In genomic region chr5:76733049-76733417, GRCh38 we compare ENCODE assay signal across 9 cellular contexts. TPM values are rescaled to one million over a fixed set of nuclear protein-coding genes. Genes with fewer than 3 reads are reported as not detected.
DNase-seq lines count a peak whose midpoint lies in the region; ATAC-seq, FAIRE-seq and TF ChIP-seq lines count a peak whose summit lies in the region.
"Had no signal": no experiment of that assay in that cellular context is flagged by ENCODE, and none has a peak within 500 bp of the region (broad histone marks: within the 10 kb centered on the region; RNA-seq: fewer than 3 reads in every experiment).

No MANE protein-coding gene starts in this region.

- H3K27ac ChIP-seq in effector memory CD4-positive, alpha-beta T cell (ENCODE audit: insufficient read depth, low read length, poor library complexity, severe bottlenecking) = peak overlapping the region; percentile 30
- no peak overlapping the region for H3K27ac ChIP-seq in ovary

- no peak for FAIRE-seq in RCC 7860 (lab: Jason Lieb, UNC)
- FAIRE-seq: colon had no signal

- DNase-seq in GM12864 (ENCODE audit: low read depth) = peak; percentile 77
- DNase-seq in effector memory CD4-positive, alpha-beta T cell = peak; percentile 34 to 59 (median 48)
- DNase-seq in RCC 7860 (ENCODE audit: low spot score) = no peak
- no peak for DNase-seq in KBM-7
- DNase-seq in NCI-H774 (lab: John Stamatoyannopoulos, UW) = no peak
- no peak for DNase-seq in ovary

- no peaks in the 10 kb centered on the region for H3K9me3 ChIP-seq in effector memory CD4-positive, alpha-beta T cell (ENCODE audit: control insufficient read depth, low read length)
- H3K9me3 ChIP-seq in ovary = no peaks in the 10 kb centered on the region

- no peak for TF ChIP-seq POLR2A in ovary (IDR thresholded peaks at IDR 0.05)

- 94 to 95% (median 95%) methylated on average over 13 of the region's 13 CpGs for WGBS in ovary, 3 donors

- no peaks in the 10 kb centered on the region for H3K27me3 Mint-ChIP-seq in T-helper 1 cell treated with Interleukin-12 subunit alpha and Interleukin-12 subunit beta and Interleukin-4 antibody, amounts not matched to agents 30 μg/mL and 1 μg/mL, for 36 hours (ENCODE audit: low read depth)

- peak overlapping the region; percentile 40 for H3K4me3 ChIP-seq in GM12864 (ENCODE audit: low read depth, low read length)
- no peak overlapping the region for H3K4me3 ChIP-seq in effector memory CD4-positive, alpha-beta T cell (ENCODE audit: insufficient read depth, low read depth, low read length, poor library complexity, severe bottlenecking)
- no peak overlapping the region for H3K4me3 ChIP-seq in ovary

- peak overlapping the region; percentile 72 for H3K27ac Mint-ChIP-seq in T-helper 1 cell treated with Interleukin-12 subunit alpha and Interleukin-12 subunit beta and Interleukin-4 antibody, amounts not matched to agents 30 μg/mL and 1 μg/mL, for 36 hours

- peaks cover 32% of the 10 kb centered on the region for H3K36me3 Mint-ChIP-seq in T-helper 1 cell treated with Interleukin-12 subunit alpha and Interleukin-12 subunit beta and Interleukin-4 antibody, amounts not matched to agents 30 μg/mL and 1 μg/mL, for 36 hours (ENCODE audit: low read depth)

- no peaks in the 10 kb centered on the region for H3K36me3 ChIP-seq in effector memory CD4-positive, alpha-beta T cell (ENCODE audit: control insufficient read depth, insufficient read depth, low read length)
- no peaks in the 10 kb centered on the region for H3K36me3 ChIP-seq in ovary

- ATAC-seq in GM21381 (IDR thresholded peaks at IDR 0.05; ENCODE audit: unreplicated experiment) = peak; percentile 78

- no peaks in the 10 kb centered on the region for H3K27me3 ChIP-seq in effector memory CD4-positive, alpha-beta T cell (replicated peaks; ENCODE audit: control insufficient read depth, insufficient read depth, low read length, poor library complexity, severe bottlenecking)
- H3K27me3 ChIP-seq in ovary = no peaks in the 10 kb centered on the region

- in situ Hi-C loops in KBM-7 (cut with MboI; ENCODE audit: low pct_unique_long_range_greater_than_20kb, low sequenced_read_pairs) = no loop called here

- H3K4me3 Mint-ChIP-seq in T-helper 1 cell treated with Interleukin-12 subunit alpha and Interleukin-12 subunit beta and Interleukin-4 antibody, amounts not matched to agents 30 μg/mL and 1 μg/mL, for 36 hours = peak overlapping the region; percentile 36

- intact Hi-C loops in ovary (cut with DNase I) = no loop called here

- H3K9me3 Mint-ChIP-seq in T-helper 1 cell treated with Interleukin-12 subunit alpha and Interleukin-12 subunit beta and Interleukin-4 antibody, amounts not matched to agents 30 μg/mL and 1 μg/mL, for 36 hours = peaks cover 22% of the 10 kb centered on the region

- H3K4me1 Mint-ChIP-seq in T-helper 1 cell treated with Interleukin-12 subunit alpha and Interleukin-12 subunit beta and Interleukin-4 antibody, amounts not matched to agents 30 μg/mL and 1 μg/mL, for 36 hours (ENCODE audit: low read depth) = peaks cover 24% of the 10 kb centered on the region

- H3K4me1 ChIP-seq in effector memory CD4-positive, alpha-beta T cell (ENCODE audit: control insufficient read depth, insufficient read depth, low read length, poor library complexity, severe bottlenecking) = peaks cover 2% of the 10 kb centered on the region
- H3K4me1 ChIP-seq in ovary (ENCODE audit: insufficient read depth) = no peaks in the 10 kb centered on the region

- no peak for TF ChIP-seq EP300 in ovary (IDR thresholded peaks at IDR 0.05)

- TF ChIP-seq CTCF in GM12864 (IDR thresholded peaks at IDR 0.05; ENCODE audit: low read depth, low read length, missing control alignments) (no peak), ovary (IDR thresholded peaks at IDR 0.05) (no peak)

RNA-seq across cellular contexts. Expression of gene F2R, which starts 17.1 kb away (rescaled TPM):
- total RNA-seq in ovary = 1 to 10 TPM; 1.7 to 7.0 (median 4.3) TPM
- polyA plus RNA-seq in ovary = 10 to 100 TPM in 1 of 2 donors, 1 to 10 TPM in 1; 6.6 to 28.5 TPM

Comparison
In these comparisons a context has a peak if more than half of its experiments do, and no peak if none do; other contexts are left out.
1. DNase-seq: peak in GM12864 (single experiment) and effector memory CD4-positive, alpha-beta T cell (3 of 3); none in RCC 7860 (single experiment), KBM-7 (single experiment), NCI-H774 (single experiment) and ovary (0 of 5).